In genomic region chr13:112687836-112688559, GRCh38 we compare ENCODE assay signal across 10 cellular contexts. TPM values are rescaled to one million over a fixed set of nuclear protein-coding genes. Genes with fewer than 3 reads are reported as not detected.
A peak's percentile ranks its signal among the peaks of the same experiment; 100 is the strongest.
DNase-seq lines count a peak whose midpoint lies in the region; ATAC-seq and TF ChIP-seq lines count a peak whose summit lies in the region.
"Had no signal": no experiment of that assay in that cellular context is flagged by ENCODE, and none has a peak within 500 bp of the region (broad histone marks: within the 10 kb centered on the region; RNA-seq: fewer than 3 reads in every experiment).

No MANE protein-coding gene starts in this region.

- BruUV-seq in A673 (replicated peaks; lab: Mats Ljungman, UMichigan), result no TSS peak

- H3K4me3 ChIP-seq in spleen (peak overlapping the region in 1 of 8 donors; percentile 97), A673 (ENCODE audit: low read depth, low read length, poor library complexity, severe bottlenecking) (no peak overlapping the region)

- CTCF ChIA-PET in A673 (lab: Charles Lee), result no interaction called here

- H3K36me3 ChIP-seq in spleen (no peaks in the 10 kb centered on the region), A673 (ENCODE audit: insufficient read depth, low read length, poor library complexity, severe bottlenecking) (no peaks in the 10 kb centered on the region)

- no peaks in the 10 kb centered on the region for H3K9me3 ChIP-seq in T-helper 17 cell (ENCODE audit: control insufficient read depth, low read length, poor library complexity, severe bottlenecking)
- no peaks in the 10 kb centered on the region for H3K9me3 ChIP-seq in spleen
- no peaks in the 10 kb centered on the region for H3K9me3 ChIP-seq in A673 (ENCODE audit: low read depth, low read length, poor library complexity, severe bottlenecking)

- H3K27ac ChIP-seq in spleen, result peak overlapping the region in 6 of 8 donors; percentile 89 to 97 (median 96)
- H3K27ac ChIP-seq in A673 (ENCODE audit: low read depth, low read length, poor library complexity, severe bottlenecking), result no peak overlapping the region

- ATAC-seq in T-helper 17 cell (no peak), GM21723 (IDR thresholded peaks at IDR 0.05; ENCODE audit: unreplicated experiment) (no peak)

- H3K36me3 Mint-ChIP-seq in T-helper 17 cell (ENCODE audit: low read depth) (no peaks in the 10 kb centered on the region), glutamatergic neuron (ENCODE audit: unreplicated experiment) (no peaks in the 10 kb centered on the region)

- H3K4me1 ChIP-seq in spleen (peaks cover 17 to 46% (median 34%) of the 10 kb centered on the region in 6 donors), A673 (ENCODE audit: insufficient read depth, low read length, poor library complexity, severe bottlenecking) (no peaks in the 10 kb centered on the region)

- WGBS in spleen, 5 donors, result 83 to 86% (median 85%) methylated on average over 10 of the region's 10 CpGs

- no peaks in the 10 kb centered on the region for H3K27me3 Mint-ChIP-seq in T-helper 17 cell
- peaks cover 5% of the 10 kb centered on the region for H3K27me3 Mint-ChIP-seq in glutamatergic neuron (ENCODE audit: unreplicated experiment)

- TF ChIP-seq CTCF in glutamatergic neuron (IDR thresholded peaks at IDR 0.05; ENCODE audit: partially characterized antibody, unreplicated experiment) (no peak), spleen (IDR thresholded peaks at IDR 0.05 in 8 of 11, conservative IDR thresholded peaks at IDR 0.05 in 3 of 11) (no peak), A673 (conservative IDR thresholded peaks at IDR 0.05; ENCODE audit: low read depth, low read length) (no peak)

- intact Hi-C loops in spleen (cut with DNase I; ENCODE audit: low total_unique reads) (no loop called here), A673 (cut with micrococcal nuclease; ENCODE audit: unreplicated experiment) (no loop called here)

- peaks cover 12% of the 10 kb centered on the region for H3K9me3 Mint-ChIP-seq in glutamatergic neuron (ENCODE audit: unreplicated experiment)

- H3K27me3 ChIP-seq in spleen (replicated peaks in 1 of 7), result no peaks in the 10 kb centered on the region
- H3K27me3 ChIP-seq in A673 (replicated peaks; ENCODE audit: insufficient read depth, low read depth, low read length, poor library complexity), result peaks cover 14% of the 10 kb centered on the region

- H3K4me1 Mint-ChIP-seq in T-helper 17 cell (peaks cover 31% of the 10 kb centered on the region), glutamatergic neuron (ENCODE audit: low read depth, unreplicated experiment) (peaks cover 18% of the 10 kb centered on the region)

- peak overlapping the region; percentile 88 for H3K27ac Mint-ChIP-seq in T-helper 17 cell
- no peak overlapping the region for H3K27ac Mint-ChIP-seq in glutamatergic neuron (ENCODE audit: unreplicated experiment)

- DNase-seq in activated CD8-positive, alpha-beta memory T cell treated with anti-CD3 and anti-CD28 coated beads, Interleukin-2, amount 50 U/mL, for 48 hours, result peak; percentile 26
- DNase-seq in activated CD8-positive, alpha-beta memory T cell treated with anti-CD3 and anti-CD28 coated beads for 24 hours, result no peak
- DNase-seq in T-helper 17 cell (no peak), glutamatergic neuron (no peak), spleen (no peak), A673 (ENCODE audit: low spot score) (no peak), NCI-H1092 treated with DMSO at 0.1 percent for 48 hours (lab: John Stamatoyannopoulos, UW) (no peak)
- DNase-seq: ACHN, trophoblast cell had no signal

- no peak for TF ChIP-seq POLR2A in spleen (IDR thresholded peaks at IDR 0.05)

- POLR2A ChIA-PET in A673 (lab: Charles Lee; ENCODE audit: low non-redundant PET), result no interaction called here

- H3K4me3 Mint-ChIP-seq in T-helper 17 cell (peak overlapping the region; percentile 93), glutamatergic neuron (ENCODE audit: unreplicated experiment) (peak overlapping the region; percentile 58)

RNA-seq across cellular contexts. Expression of gene ATP11A, which starts 1.8 kb away (rescaled TPM):
- total RNA-seq in T-helper 17 cell (10 to 100 TPM; 56.8 to 79.5 TPM), glutamatergic neuron (ENCODE audit: unreplicated experiment) (127 TPM), spleen (10 to 100 TPM; 57.3 to 91.3 (median 65.0) TPM), A673 (2021) (9.4 and 11.8 TPM in 2 replicates)
- 1 to 10 TPM; 2.7 to 5.5 (median 3.0) TPM for polyA plus RNA-seq in spleen
